14 cellular contexts compared by ENCODE assay signal in the genomic region with DNA sequence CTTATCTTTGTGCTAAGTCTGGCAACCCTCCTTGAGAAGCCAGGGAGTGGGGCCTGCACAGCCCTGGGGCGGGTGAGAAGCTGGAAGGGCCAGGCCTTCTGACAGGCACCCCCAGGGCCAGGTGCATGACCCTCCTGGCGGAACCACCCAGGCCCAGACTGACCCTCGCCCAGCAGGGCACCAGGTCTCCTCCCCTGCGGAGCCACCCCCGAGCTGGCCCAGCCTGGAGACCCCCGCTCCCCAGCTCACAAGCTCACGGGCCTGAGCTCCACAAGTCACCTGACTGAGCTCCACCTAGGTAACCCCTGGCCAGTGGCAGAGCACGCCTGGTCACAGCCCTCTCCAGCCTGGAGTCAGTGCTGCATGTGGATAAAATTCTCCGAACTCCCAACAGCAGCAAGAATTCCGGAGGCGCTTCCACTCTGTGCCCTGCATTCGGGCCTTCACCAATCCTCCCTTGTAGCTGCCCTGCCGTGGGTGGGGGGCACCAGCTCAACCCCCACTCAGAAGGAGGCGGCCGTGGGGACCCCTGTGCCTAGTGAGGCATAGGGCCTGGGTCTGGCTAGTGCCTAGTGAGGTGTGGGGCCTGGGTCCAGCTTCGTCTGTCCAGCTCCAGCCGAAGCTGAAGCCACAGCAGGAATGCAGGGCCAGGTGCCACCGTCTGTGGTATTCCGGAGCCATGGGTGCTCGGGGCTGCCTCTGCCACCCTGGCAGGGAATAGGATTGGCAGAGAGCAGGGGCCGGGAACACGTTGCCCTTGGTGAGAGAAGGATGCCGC. TPM values are rescaled to one million over a fixed set of nuclear protein-coding genes. Genes with fewer than 3 reads are reported as not detected.
A peak's percentile ranks its signal among the peaks of the same experiment; 100 is the strongest.
DNase-seq lines count a peak whose midpoint lies in the region; ATAC-seq and TF ChIP-seq lines count a peak whose summit lies in the region.
"Had no signal": no experiment of that assay in that cellular context is flagged by ENCODE, and none has a peak within 500 bp of the region (broad histone marks: within the 10 kb centered on the region; RNA-seq: fewer than 3 reads in every experiment).

No MANE protein-coding gene starts in this region.

- H3K4me1 Mint-ChIP-seq in chondrocyte (ENCODE audit: low read depth) = no peaks in the 10 kb centered on the region

- POLR2A ChIA-PET in SK-N-SH (lab: Yijun Ruan, JAX) = interaction anchor here (0.6 to 2.8 kb wide), 10 partner anchors 12 to 364 kb away, joined by 3 to 25 read pairs (median 6); partner anchors contain the start of genes ODC1 and RRM2

- H3K27me3 Mint-ChIP-seq in chondrocyte (ENCODE audit: low read depth) = no peaks in the 10 kb centered on the region

- no peak overlapping the region for H3K18ac ChIP-seq in mesendoderm (ENCODE audit: low read length)

- H3K27ac Mint-ChIP-seq in chondrocyte (ENCODE audit: unreplicated experiment) = no peak overlapping the region

- H2BK5ac ChIP-seq in mesendoderm (ENCODE audit: low read length) = no peak overlapping the region

- 68% methylated on average over 16 of the region's 23 CpGs for WGBS in SK-N-SH (ENCODE audit: low lambda C conversion rate)
- no CpG with 5 or more reads among the region's 23 CpGs for WGBS in mesendoderm (ENCODE audit: extremely low coverage, insufficient coverage, low lambda C conversion rate)

- no peaks in the 10 kb centered on the region for H3K79me2 ChIP-seq in SK-N-SH (ENCODE audit: insufficient read depth)
- H3K79me2 ChIP-seq in mesendoderm (ENCODE audit: control insufficient read depth, insufficient read depth, low read length) = no peaks in the 10 kb centered on the region

- ATAC-seq in SK-N-SH treated with all-trans-retinoic acid at 6 μM for 48 hours (peak; percentile 2; the same call in 2 of the 3 replicates), HG03045 (IDR thresholded peaks at IDR 0.05; ENCODE audit: unreplicated experiment) (peak; percentile 9), sciatic nerve (no peak), GM21717 (IDR thresholded peaks at IDR 0.05; ENCODE audit: unreplicated experiment) (no peak)

- no peak overlapping the region for H2AFZ ChIP-seq in SK-N-SH (ENCODE audit: low read depth)
- H2AFZ ChIP-seq: GM23248 had no signal

- no peak overlapping the region for H3K4ac ChIP-seq in mesendoderm (ENCODE audit: low read depth, low read length)

- H3K27me3 ChIP-seq in SK-N-SH (ENCODE audit: insufficient read depth) (no peaks in the 10 kb centered on the region), mesendoderm (ENCODE audit: insufficient read depth, low read length, poor library complexity) (no peaks in the 10 kb centered on the region)
- H3K27me3 ChIP-seq: Peyer's patch, SJSA1 had no signal

- no peak for TF ChIP-seq RAD21 in SK-N-SH (IDR thresholded peaks at IDR 0.05; ENCODE audit: low read length)

- no peak overlapping the region for H4K5ac ChIP-seq in mesendoderm (ENCODE audit: low read length)

- H3K9me3 Mint-ChIP-seq in chondrocyte (ENCODE audit: low read depth) = no peaks in the 10 kb centered on the region
- H3K9me3 Mint-ChIP-seq: CD8-positive, alpha-beta memory T cell had no signal

- H3K36me3 ChIP-seq in SK-N-SH (replicated peaks in 1 of 2; ENCODE audit: control insufficient read depth in 1 of 2, insufficient read depth in 2 of 2, low read length in 1 of 2) (peaks cover 19 to 20% of the 10 kb centered on the region in 2 experiments), mesendoderm (ENCODE audit: control insufficient read depth, insufficient read depth, low read length) (peaks cover 4% of the 10 kb centered on the region)

- DNase-seq in SK-N-SH = no peak
- peak; percentile 92 for DNase-seq in chondrocyte (ENCODE audit: low spot score)
- peak; percentile 58 for DNase-seq in sciatic nerve (ENCODE audit: low spot score)
- DNase-seq in mesendoderm = no peak
- no peak for DNase-seq in activated effector memory CD4-positive, alpha-beta T cell treated with anti-CD3 and anti-CD28 coated beads, Interleukin-2, amount 50 U/mL, for 16 hours
- DNase-seq: NCI-H1436 treated with DMSO at 0.1 percent for 48 hours had no signal

- H3F3A ChIP-seq in SK-N-SH (replicated peaks; ENCODE audit: insufficient read depth) = peaks cover 35% of the 10 kb centered on the region

- H3K27ac ChIP-seq in SK-N-SH (ENCODE audit: low read depth in 2 of 2, low read length in 1 of 2) = no peak overlapping the region
- no peak overlapping the region for H3K27ac ChIP-seq in mesendoderm (ENCODE audit: low read depth, low read length)
- H3K27ac ChIP-seq: 22Rv1, GM23248, Peyer's patch, SJSA1 had no signal

- intact Hi-C loops in sciatic nerve (cut with DNase I) = loop anchor here (10.0 kb wide), 2 partner anchors 311 to 361 kb away; partner anchors contain the start of gene RRM2

- H3K9ac ChIP-seq in SK-N-SH = no peak overlapping the region
- H3K9ac ChIP-seq in mesendoderm (ENCODE audit: low read length) = no peak overlapping the region
- H3K9ac ChIP-seq: GM23248 had no signal

- TF ChIP-seq CTCF in SK-N-SH (IDR thresholded peaks at IDR 0.05) (no peak), chondrocyte (IDR thresholded peaks at IDR 0.05) (no peak)

- H2BK15ac ChIP-seq in mesendoderm (replicated peaks; ENCODE audit: low read depth) = no peak overlapping the region

- H3K4me3 ChIP-seq in SK-N-SH (ENCODE audit: low read depth in 2 of 2, low read length in 1 of 2) = no peak overlapping the region
- no peak overlapping the region for H3K4me3 ChIP-seq in mesendoderm (ENCODE audit: low read length)
- H3K4me3 ChIP-seq: GM23248, Peyer's patch, SJSA1 had no signal

- H3K4me2 ChIP-seq in SK-N-SH (no peak overlapping the region), mesendoderm (ENCODE audit: low read length) (no peak overlapping the region)

- no peak for TF ChIP-seq EP300 in SK-N-SH (IDR thresholded peaks at IDR 0.05; ENCODE audit: borderline replicate concordance in 1 of 2, low read depth in 1 of 2, low read length in 1 of 2)

- H3K9me3 ChIP-seq in SK-N-SH = no peaks in the 10 kb centered on the region
- H3K9me3 ChIP-seq: Peyer's patch, SJSA1 had no signal

- H2AK5ac ChIP-seq in mesendoderm (ENCODE audit: low read length) = no peak overlapping the region

- H3K79me1 ChIP-seq in mesendoderm (ENCODE audit: low read length) = no peaks in the 10 kb centered on the region

- peaks cover 7% of the 10 kb centered on the region for H3K36me3 Mint-ChIP-seq in chondrocyte (ENCODE audit: low read depth)

- H3K9me2 ChIP-seq in SK-N-SH = no peaks in the 10 kb centered on the region

- H3K23ac ChIP-seq in mesendoderm (ENCODE audit: low read length) = no peak overlapping the region

- no peak overlapping the region for H4K8ac ChIP-seq in mesendoderm (ENCODE audit: low read depth, low read length)

- H3K4me3 Mint-ChIP-seq in chondrocyte (ENCODE audit: unreplicated experiment) = no peak overlapping the region

- H2BK120ac ChIP-seq in mesendoderm (ENCODE audit: low read depth, low read length) = no peak overlapping the region

- H3K4me1 ChIP-seq in SK-N-SH (ENCODE audit: control insufficient read depth in 1 of 2, insufficient read depth in 2 of 2, low read depth in 1 of 2, low read length in 1 of 2) (peaks cover 0 to 4% of the 10 kb centered on the region in 2 experiments; a peak in 1 of 4 replicates), mesendoderm (ENCODE audit: control insufficient read depth, low read depth, low read length) (no peaks in the 10 kb centered on the region)

- H3K56ac ChIP-seq in mesendoderm (ENCODE audit: low read length) = no peak overlapping the region

- CTCF ChIA-PET in SK-N-SH (lab: Yijun Ruan, JAX) = interaction anchor here (0.7 to 14.3 kb wide), 104 partner anchors 12 to 877 kb away, joined by 3 to 413 read pairs (median 5); partner anchors contain the start of genes CYS1, HPCAL1, ODC1 and RRM2

- H4K20me1 ChIP-seq in SK-N-SH (ENCODE audit: insufficient read depth) = 0 out of 2 replicates have a peak, but pooled peaks cover 2% of the 10 kb centered on the region

TF ChIP-seq in SK-N-SH treated with all-trans-retinoic acid at 6 μM for 48 hours, 23 proteins besides CTCF, POLR2A, EP300 and RAD21 (continues in another document):
- TF ChIP-seq PPARA (CRISPR knock-in tag; IDR thresholded peaks at IDR 0.05; ENCODE audit: borderline replicate concordance) (no peak), ESRRG (CRISPR knock-in tag; IDR thresholded peaks at IDR 0.05) (no peak), CSDC2 (CRISPR knock-in tag; IDR thresholded peaks at IDR 0.05) (no peak), ZNF565 (CRISPR knock-in tag; conservative IDR thresholded peaks at IDR 0.05; ENCODE audit: low read depth) (no peak), RARB (CRISPR knock-in tag; IDR thresholded peaks at IDR 0.05) (no peak), ZNF70 (CRISPR knock-in tag; IDR thresholded peaks at IDR 0.05) (no peak), BACH2 (CRISPR knock-in tag; IDR thresholded peaks at IDR 0.05; ENCODE audit: borderline replicate concordance) (no peak)

TF ChIP-seq in SK-N-SH, 30 proteins besides CTCF, POLR2A, EP300 and RAD21 (continues in another document):
- TF ChIP-seq TCF12 (IDR thresholded peaks at IDR 0.05) (no peak), EZH2phosphoT487 (IDR thresholded peaks at IDR 0.05; ENCODE audit: borderline replicate concordance, low read depth) (no peak), NFIC (IDR thresholded peaks at IDR 0.05; ENCODE audit: borderline replicate concordance) (no peak), RCOR1 (IDR thresholded peaks at IDR 0.05; ENCODE audit: low read length) (no peak), RFX5 (IDR thresholded peaks at IDR 0.05; ENCODE audit: low read length) (no peak), SMC3 (IDR thresholded peaks at IDR 0.05; ENCODE audit: low read depth, low read length) (no peak), FOSL2 (IDR thresholded peaks at IDR 0.05; ENCODE audit: borderline replicate concordance, low read depth) (no peak), JUND (IDR thresholded peaks at IDR 0.05) (no peak), TAF1 (IDR thresholded peaks at IDR 0.05; ENCODE audit: borderline replicate concordance, low read depth, low read length) (no peak)
- TF ChIP-seq, protein P1, sequence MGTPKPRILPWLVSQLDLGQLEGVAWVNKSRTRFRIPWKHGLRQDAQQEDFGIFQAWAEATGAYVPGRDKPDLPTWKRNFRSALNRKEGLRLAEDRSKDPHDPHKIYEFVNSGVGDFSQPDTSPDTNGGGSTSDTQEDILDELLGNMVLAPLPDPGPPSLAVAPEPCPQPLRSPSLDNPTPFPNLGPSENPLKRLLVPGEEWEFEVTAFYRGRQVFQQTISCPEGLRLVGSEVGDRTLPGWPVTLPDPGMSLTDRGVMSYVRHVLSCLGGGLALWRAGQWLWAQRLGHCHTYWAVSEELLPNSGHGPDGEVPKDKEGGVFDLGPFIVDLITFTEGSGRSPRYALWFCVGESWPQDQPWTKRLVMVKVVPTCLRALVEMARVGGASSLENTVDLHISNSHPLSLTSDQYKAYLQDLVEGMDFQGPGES (IDR thresholded peaks at IDR 0.05; ENCODE audit: low read depth, low read length) = no peak

RNA-seq across cellular contexts. Expression of gene ODC1, which starts 12.5 kb away (rescaled TPM):
- 253 and 273 TPM in 2 replicates for polyA plus RNA-seq in SK-N-SH (2012; rRNA removed)
- 286 and 365 TPM in 2 replicates for polyA plus RNA-seq in SK-N-SH (2012; cell fraction: cytosol; rRNA removed)
- polyA plus RNA-seq in SK-N-SH (2012; cell fraction: nucleus; rRNA removed) = 192 and 200 TPM in 2 replicates
- total RNA-seq in chondrocyte (44.4 to 65.3 TPM (median 61.6 TPM) in 3 replicates), sciatic nerve (33.1 TPM)
- 131 TPM for polyA plus RNA-seq in mesendoderm (2013, experiment 1 of 2)
- 130 TPM for polyA plus RNA-seq in mesendoderm (2013, experiment 2 of 2)

Comparison
In these comparisons a context has a peak if more than half of its experiments do, and no peak if none do; other contexts are left out.
1. ATAC-seq: peak in SK-N-SH treated with all-trans-retinoic acid at 6 μM for 48 hours (single experiment) and HG03045 (single experiment); none in sciatic nerve (single experiment) and GM21717 (single experiment).
2. DNase-seq: peak in chondrocyte (single experiment) and sciatic nerve (single experiment); none in SK-N-SH (single experiment), mesendoderm (single experiment) and activated effector memory CD4-positive, alpha-beta T cell treated with anti-CD3 and anti-CD28 coated beads, Interleukin-2, amount 50 U/mL, for 16 hours (single experiment).